In genomic region chr12:131561891-131562684, GRCh38 we compare ENCODE assay signal across 16 cellular contexts.
DNase-seq lines count a peak whose midpoint lies in the region; ATAC-seq and TF ChIP-seq lines count a peak whose summit lies in the region.
"Had no signal": no experiment of that assay in that cellular context is flagged by ENCODE, and none has a peak within 500 bp of the region (broad histone marks: within the 10 kb centered on the region; RNA-seq: fewer than 3 reads in every experiment).

No MANE protein-coding gene starts in this region.

- no peak overlapping the region for H3K27ac ChIP-seq in coronary artery
- H3K27ac ChIP-seq: 22Rv1; A549; BLaER1 treated with 17β-estradiol and CSF1 and Interleukin-3, amounts not matched to agents 10 nM and 100 nM; C4-2B had no signal

- DNase-seq in DMS79 treated with DMSO at 0.1 percent for 48 hours (lab: John Stamatoyannopoulos, UW) (peak; percentile 6), DMS79 (lab: John Stamatoyannopoulos, UW) (no peak), coronary artery (ENCODE audit: low spot score) (peak; percentile 29), inferior parietal cortex (ENCODE audit: extremely low spot score) (peak; percentile 7), ureter (ENCODE audit: low spot score) (no peak)
- DNase-seq: AML-193; Caco-2; Calu3; CD4-positive, alpha-beta T cell; CD8-positive, alpha-beta T cell; GF-D8 had no signal

- TF ChIP-seq CTCF in coronary artery (IDR thresholded peaks at IDR 0.05): no peak

- ATAC-seq in HG03378 (IDR thresholded peaks at IDR 0.05; ENCODE audit: unreplicated experiment): no peak
- ATAC-seq: A549; CD8-positive, alpha-beta T cell had no signal

- H3K4me3 ChIP-seq in coronary artery: no peak overlapping the region
- H3K4me3 ChIP-seq: A549; BLaER1 treated with 17β-estradiol and CSF1 and Interleukin-3, amounts not matched to agents 10 nM and 100 nM had no signal

Comparison
In these comparisons a context has a peak if more than half of its experiments do, and no peak if none do; other contexts are left out.
1. DNase-seq: peak in DMS79 treated with DMSO at 0.1 percent for 48 hours (single experiment), coronary artery (single experiment) and inferior parietal cortex (single experiment); none in DMS79 (single experiment) and ureter (single experiment).